In the genomic region with DNA sequence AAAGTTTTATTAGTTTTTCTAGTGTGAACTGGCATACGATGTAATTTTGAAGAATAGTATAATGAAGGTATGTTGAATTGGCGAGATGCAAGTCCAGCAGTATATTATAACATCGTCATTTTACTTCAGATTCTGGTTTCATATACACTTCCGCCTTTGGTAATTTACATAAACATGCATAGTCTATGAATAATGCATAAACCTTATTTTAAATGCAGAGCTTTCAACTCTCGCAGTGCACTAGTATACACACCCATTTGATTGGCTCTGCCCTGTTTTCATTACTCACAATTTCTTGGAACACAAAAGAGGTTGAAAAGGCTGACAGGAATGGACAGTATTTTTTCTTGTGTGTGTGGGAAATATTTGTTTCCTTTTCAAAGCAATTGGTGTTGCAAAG, we compare ENCODE assay signal across 9 cellular contexts.
"Had no signal": no experiment of that assay in that cellular context is flagged by ENCODE, and none has a peak within 500 bp of the region (broad histone marks: within the 10 kb centered on the region; RNA-seq: fewer than 3 reads in every experiment).

No MANE protein-coding gene starts in this region.

- H3K27ac ChIP-seq: esophagus squamous epithelium, psoas muscle, sigmoid colon, spleen, stomach had no signal

- H3K4me3 ChIP-seq: esophagus squamous epithelium, psoas muscle, sigmoid colon, spleen, stomach had no signal

- H3K27me3 ChIP-seq: esophagus squamous epithelium, sigmoid colon, spleen, stomach had no signal

- H3K4me1 ChIP-seq: esophagus squamous epithelium, psoas muscle, spleen, stomach had no signal

- H3K9me3 ChIP-seq: esophagus squamous epithelium, psoas muscle, sigmoid colon, spleen, stomach had no signal

- H3K36me3 ChIP-seq: esophagus squamous epithelium, sigmoid colon, spleen, stomach had no signal

- DNase-seq: activated CD4-positive, CD25-positive, alpha-beta regulatory T cell treated with anti-CD3 and anti-CD28 coated beads, Interleukin-2, amount 50 U/mL, for 72 hours; activated naive CD4-positive, alpha-beta T cell treated with anti-CD3 and anti-CD28 coated beads, Interleukin-2, amount 10 ng/mL, durations not matched to agents 7 days and 5 days; esophagus squamous epithelium; glutamatergic neuron; nephron progenitor cell; spleen; stomach had no signal
